ENCODE assay signal across 18 cellular contexts in genomic region chr2:43685350-43685749, GRCh38. TPM values are rescaled to one million over a fixed set of nuclear protein-coding genes. Genes with fewer than 3 reads are reported as not detected.
A peak's percentile ranks its signal among the peaks of the same experiment; 100 is the strongest.
DNase-seq lines count a peak whose midpoint lies in the region; ATAC-seq, FAIRE-seq and TF ChIP-seq lines count a peak whose summit lies in the region.
"Had no signal": no experiment of that assay in that cellular context is flagged by ENCODE, and none has a peak within 500 bp of the region (broad histone marks: within the 10 kb centered on the region; RNA-seq: fewer than 3 reads in every experiment).

No MANE protein-coding gene starts in this region.

- H3K9me2 ChIP-seq in GM23248 (ENCODE audit: insufficient read depth) = no peaks in the 10 kb centered on the region

- no peaks in the 10 kb centered on the region for H3K79me1 ChIP-seq in neuronal stem cell (ENCODE audit: low read depth, low read length)

- peak; percentile 40 for DNase-seq in GM23248
- peak; percentile 54 for DNase-seq in NCI-H226
- DNase-seq in bronchial epithelial cell (ENCODE audit: low read depth) = peak; percentile 34
- peak; percentile 6 for DNase-seq in renal cortical epithelial cell (ENCODE audit: low read depth)
- DNase-seq in NCI-H2196 (lab: John Stamatoyannopoulos, UW; ENCODE audit: unreplicated experiment) = no peak
- no peak for DNase-seq in neuronal stem cell (ENCODE audit: low spot score)
- DNase-seq: ACHN; CD8-positive, alpha-beta T cell; GOT3; HFFc6; NCI-H1048; NCI-H146; NCI-H2081 treated with DMSO at 0.1 percent for 48 hours; NCI-H345; NCI-H69; PC-3 had no signal

- H3K9me3 ChIP-seq in GM23248 (ENCODE audit: low read depth) (no peaks in the 10 kb centered on the region), neuronal stem cell (replicated peaks in 1 of 2; ENCODE audit: control insufficient read depth in 2 of 2, insufficient read depth in 1 of 2, low read depth in 1 of 2, low read length in 2 of 2) (no peaks in the 10 kb centered on the region)

- no peak overlapping the region for H3K18ac ChIP-seq in neuronal stem cell (ENCODE audit: low read length)

- H3K4ac ChIP-seq in neuronal stem cell (ENCODE audit: low read length) = no peak overlapping the region

- no peaks in the 10 kb centered on the region for H3K27me3 ChIP-seq in GM23248 (replicated peaks; ENCODE audit: insufficient read depth)
- peaks cover 2% of the 10 kb centered on the region for H3K27me3 ChIP-seq in bronchial epithelial cell (ENCODE audit: control insufficient read depth, insufficient read depth, low read length)
- H3K27me3 ChIP-seq in neuronal stem cell (ENCODE audit: control insufficient read depth in 3 of 3, insufficient read depth in 3 of 3, low read depth in 1 of 3, low read length in 3 of 3) = no peaks in the 10 kb centered on the region

- H2BK12ac ChIP-seq in neuronal stem cell (ENCODE audit: low read length) = no peak overlapping the region

- TF ChIP-seq CTCF in bronchial epithelial cell (IDR thresholded peaks at IDR 0.05; ENCODE audit: insufficient read depth, low read length, severe bottlenecking) = no peak

- H2BK120ac ChIP-seq in neuronal stem cell (ENCODE audit: low read depth, low read length) = no peak overlapping the region

- H3K79me2 ChIP-seq in GM23248 (ENCODE audit: insufficient read depth) = no peaks in the 10 kb centered on the region

- H3K4me2 ChIP-seq in GM23248 (ENCODE audit: unreplicated experiment) = peak overlapping the region; percentile 28
- H3K4me2 ChIP-seq in neuronal stem cell (ENCODE audit: insufficient read depth, low read length, poor library complexity, severe bottlenecking) = no peak overlapping the region

- H3K9ac ChIP-seq in GM23248 (no peak overlapping the region), neuronal stem cell (ENCODE audit: low read depth, low read length, poor library complexity) (no peak overlapping the region)

- no peak overlapping the region for H2BK15ac ChIP-seq in neuronal stem cell (ENCODE audit: low read length)

- peak overlapping the region; percentile 30 for H2AFZ ChIP-seq in GM23248
- no peak overlapping the region for H2AFZ ChIP-seq in neuronal stem cell (ENCODE audit: low read length)

- no peak overlapping the region for H2AK5ac ChIP-seq in neuronal stem cell (ENCODE audit: low read depth, low read length)

- H3K27ac ChIP-seq in GM23248 (no peak overlapping the region), neuronal stem cell (replicated peaks; ENCODE audit: low read length) (no peak overlapping the region)
- H3K27ac ChIP-seq: SK-N-MC had no signal

- no peak overlapping the region for H2BK5ac ChIP-seq in neuronal stem cell (ENCODE audit: low read length)

- no peak overlapping the region for H3K23ac ChIP-seq in neuronal stem cell (ENCODE audit: low read depth, low read length, poor library complexity)

- no peak for FAIRE-seq in bronchial epithelial cell (lab: Jason Lieb, UNC)

- no peaks in the 10 kb centered on the region for H4K20me1 ChIP-seq in GM23248 (ENCODE audit: insufficient read depth)

- 46 to 47% methylated on average over 5 of the region's 5 CpGs for WGBS in GM23248 (ENCODE audit: low coverage in 1 of 2, low lambda C conversion rate in 2 of 2, missing lambda C conversion rate in 2 of 2), 2 experiments
- WGBS in neuronal stem cell (ENCODE audit: extremely low coverage in 2 of 2, insufficient read length in 2 of 2, insufficient replicate concordance in 1 of 2), 2 donors = no CpG with 5 or more reads among the region's 5 CpGs

- in situ Hi-C loops in GM23248 (cut with MboI) = no loop called here

- H3F3A ChIP-seq in GM23248 (ENCODE audit: insufficient read depth) = no peaks in the 10 kb centered on the region

- ATAC-seq in HG02610 (IDR thresholded peaks at IDR 0.05; ENCODE audit: unreplicated experiment) = no peak
- ATAC-seq: CD8-positive, alpha-beta T cell; PC-3 had no signal

- H3K36me3 ChIP-seq in GM23248 (ENCODE audit: low read depth) (no peaks in the 10 kb centered on the region), bronchial epithelial cell (ENCODE audit: control insufficient read depth, insufficient read depth, low read length) (no peaks in the 10 kb centered on the region), neuronal stem cell (replicated peaks in 1 of 2; ENCODE audit: control insufficient read depth in 2 of 2, insufficient read depth in 2 of 2, low read length in 2 of 2) (no peaks in the 10 kb centered on the region)

- H3K4me3 ChIP-seq in GM23248 = no peak overlapping the region
- no peak overlapping the region for H3K4me3 ChIP-seq in bronchial epithelial cell (ENCODE audit: low read depth, low read length)
- H3K4me3 ChIP-seq in neuronal stem cell (ENCODE audit: low read length in 2 of 2) = no peak overlapping the region
- H3K4me3 ChIP-seq: SK-N-MC had no signal

- no peak overlapping the region for H4K8ac ChIP-seq in neuronal stem cell (ENCODE audit: low read depth, low read length)

- peaks cover 7% of the 10 kb centered on the region; the same call in 1 of the 2 replicates for H3K4me1 ChIP-seq in GM23248 (ENCODE audit: insufficient read depth)
- H3K4me1 ChIP-seq in neuronal stem cell (ENCODE audit: control insufficient read depth in 2 of 2, insufficient read depth in 1 of 2, low read depth in 1 of 2, low read length in 2 of 2) = no peaks in the 10 kb centered on the region

- H3K14ac ChIP-seq in neuronal stem cell (ENCODE audit: low read length) = no peak overlapping the region

- no peak overlapping the region for H4K91ac ChIP-seq in neuronal stem cell (ENCODE audit: low read depth, low read length, poor library complexity)

RNA-seq across cellular contexts. Expression of gene C1GALT1C1L, which starts 9.1 kb away (rescaled TPM):
- total RNA-seq in GM23248 (2014; rRNA removed; shearing (Covaris generic)) = not detected in 2 replicates
- 0.41 and 0.54 TPM in 2 replicates for polyA plus RNA-seq in GM23248 (2016; fragmentation: Nextera tagmentation; extraction: Ambion mirVana)
- total RNA-seq in bronchial epithelial cell (not detected in 2 replicates), renal cortical epithelial cell (1.2 and 2.5 TPM in 2 replicates)
- 0.06 TPM for polyA plus RNA-seq in neuronal stem cell (2013, experiment 1 of 2)
- 0.08 TPM for polyA plus RNA-seq in neuronal stem cell (2013, experiment 2 of 2)
- total RNA-seq: CD8-positive, alpha-beta T cell; HFFc6; PC-3 had no signal

RNA-seq across cellular contexts. Expression of gene PLEKHH2, which starts 48.3 kb away (rescaled TPM):
- 1.6 and 2.2 TPM in 2 replicates for total RNA-seq in GM23248 (2014; rRNA removed; shearing (Covaris generic))
- 0.90 and 1.1 TPM in 2 replicates for polyA plus RNA-seq in GM23248 (2016; fragmentation: Nextera tagmentation; extraction: Ambion mirVana)
- total RNA-seq in bronchial epithelial cell (1.8 and 4.5 TPM in 2 replicates), renal cortical epithelial cell (7.8 and 19.1 TPM in 2 replicates)
- polyA plus RNA-seq in neuronal stem cell (2013, experiment 1 of 2) = 4.3 TPM
- 3.9 TPM for polyA plus RNA-seq in neuronal stem cell (2013, experiment 2 of 2)

Comparison
In these comparisons a context has a peak if more than half of its experiments do, and no peak if none do; other contexts are left out.
1. DNase-seq: peak in GM23248 (single experiment), NCI-H226 (single experiment), bronchial epithelial cell (single experiment) and renal cortical epithelial cell (single experiment); none in NCI-H2196 (single experiment) and neuronal stem cell (single experiment).